Comparison of ENCODE assay signal across 17 cellular contexts in genomic region chr10:71819479-71819878, GRCh38.
"Had no signal": no experiment of that assay in that cellular context is flagged by ENCODE, and none has a peak within 500 bp of the region (broad histone marks: within the 10 kb centered on the region; RNA-seq: fewer than 3 reads in every experiment).

No MANE protein-coding gene starts in this region.

- H3K4me2 ChIP-seq: hepatocyte, smooth muscle cell had no signal

- H3K79me2 ChIP-seq: hepatocyte had no signal

- H3K9me3 ChIP-seq: body of pancreas, esophagus squamous epithelium, pancreas, transverse colon, uterus had no signal

- H3K27ac ChIP-seq: body of pancreas, esophagus squamous epithelium, hepatocyte, pancreas, transverse colon, uterus had no signal

- H3K4me1 ChIP-seq: body of pancreas, pancreas, transverse colon, uterus had no signal

- DNase-seq: activated CD4-positive, alpha-beta T cell treated with anti-CD3 and anti-CD28 coated beads, Interleukin-2, amount 10 ng/mL, durations not matched to agents 24 days and 14 days; activated gamma-delta T cell treated with Interleukin-2 at 50 U/mL for 16 hours; activated naive CD8-positive, alpha-beta T cell treated with anti-CD3 and anti-CD28 coated beads for 36 hours; amniotic stem cell; body of pancreas; caudate nucleus; esophagus squamous epithelium; mesendoderm; naive thymus-derived CD4-positive, alpha-beta T cell; stimulated activated CD4-positive, alpha-beta T cell treated with anti-CD3 and anti-CD28 coated beads, Interleukin-4, amount 100 ng/mL, for 24 hours; stimulated activated naive B cell treated with anti-CD40 and anti-IgM and Interleukin-4, amounts not matched to agents 10 μg/mL and 1 μg/mL and 100 μg/mL, for 72 hours; transverse colon; uterus had no signal

- H2AFZ ChIP-seq: hepatocyte had no signal

- ATAC-seq: body of pancreas; naive thymus-derived CD4-positive, alpha-beta T cell; pancreas; sciatic nerve; stimulated activated naive B cell treated with anti-CD40 and anti-IgM and Interleukin-4, amounts not matched to agents 10 μg/mL and 1 μg/mL and 100 μg/mL, for 72 hours had no signal

- H3K27me3 ChIP-seq: body of pancreas, esophagus squamous epithelium, hepatocyte, pancreas, transverse colon, uterus had no signal

- H3K4me3 ChIP-seq: body of pancreas, esophagus squamous epithelium, hepatocyte, pancreas, smooth muscle cell, transverse colon, uterus had no signal

- H3K36me3 ChIP-seq: uterus had no signal
